In the genomic region with DNA sequence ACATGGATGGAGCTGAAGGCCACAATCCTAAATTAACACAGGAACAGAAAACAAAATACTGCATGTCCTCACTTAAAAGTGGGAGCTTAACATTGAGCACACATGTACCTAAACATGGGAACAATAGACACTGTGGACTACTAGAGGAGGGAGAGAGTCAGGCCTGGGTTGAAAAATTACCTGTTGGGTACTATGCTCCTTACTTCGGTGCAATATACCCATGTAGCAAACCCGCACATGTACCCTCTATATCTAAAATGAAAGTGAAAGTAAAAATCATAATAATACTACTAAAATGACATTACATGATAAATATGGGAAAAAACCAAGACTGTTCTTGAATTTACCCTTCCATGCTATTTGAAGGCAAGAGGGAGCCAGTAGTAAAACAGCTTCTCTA, we compare ENCODE assay signal across 24 cellular contexts.
DNase-seq lines count a peak whose midpoint lies in the region; ATAC-seq and TF ChIP-seq lines count a peak whose summit lies in the region.
"Had no signal": no experiment of that assay in that cellular context is flagged by ENCODE, and none has a peak within 500 bp of the region (broad histone marks: within the 10 kb centered on the region; RNA-seq: fewer than 3 reads in every experiment).

No MANE protein-coding gene starts in this region.

- H3K27me3 ChIP-seq in CD4-positive, alpha-beta memory T cell (ENCODE audit: insufficient read depth, low read length), result no peaks in the 10 kb centered on the region
- H3K27me3 ChIP-seq in Panc1 (ENCODE audit: control insufficient read depth, insufficient read depth, low read length), result no peaks in the 10 kb centered on the region
- no peaks in the 10 kb centered on the region for H3K27me3 ChIP-seq in fibroblast of lung (ENCODE audit: control insufficient read depth, insufficient read depth, low read length)
- H3K27me3 ChIP-seq in heart right ventricle, result no peaks in the 10 kb centered on the region
- H3K27me3 ChIP-seq: cardiac muscle cell, transverse colon had no signal

- H4K20me1 ChIP-seq in fibroblast of lung (ENCODE audit: control insufficient read depth, extremely low read depth, insufficient read depth, low read length), result no peaks in the 10 kb centered on the region

- TF ChIP-seq CTCF in Panc1 (IDR thresholded peaks at IDR 0.05) (no peak), fibroblast of lung (conservative IDR thresholded peaks at IDR 0.05 in 1 of 2, IDR thresholded peaks at IDR 0.05 in 1 of 2; ENCODE audit: low read depth in 1 of 2, low read length in 2 of 2) (no peak), heart right ventricle (IDR thresholded peaks at IDR 0.05) (no peak)

- H2AFZ ChIP-seq in fibroblast of lung (ENCODE audit: low read length), result peak overlapping the region; percentile 26

- POLR2A ChIA-PET in CD4-positive, alpha-beta memory T cell (lab: Charles Lee; ENCODE audit: partially characterized antibody), result no interaction called here
- POLR2A ChIA-PET in Panc1 (lab: Charles Lee), result no interaction called here
- POLR2A ChIA-PET in activated CD4-positive, alpha-beta T cell treated with anti-CD3 and anti-CD28 coated beads for 36 hours (lab: Charles Lee), result no interaction called here

- WGBS in heart right ventricle, 2 donors, result 96 to 97% methylated on average over 2 of the region's 2 CpGs

- H3K4me1 Mint-ChIP-seq in CD4-positive, alpha-beta memory T cell, result peaks cover 6 to 23% (median 11%) of the 10 kb centered on the region in 4 donors
- H3K4me1 Mint-ChIP-seq in activated CD4-positive, alpha-beta T cell treated with anti-CD3 and anti-CD28 coated beads for 36 hours, result peaks cover 3% of the 10 kb centered on the region
- H3K4me1 Mint-ChIP-seq: B cell; stimulated activated naive CD8-positive, alpha-beta T cell treated with anti-CD3 and anti-CD28 coated beads, Interleukin-15, amount 100 ng/mL, for 72 hours had no signal

- no peak for DNase-seq in CD4-positive, alpha-beta memory T cell
- DNase-seq in HT1080 (ENCODE audit: low read depth) (peak; percentile 5), Panc1 (ENCODE audit: low read depth, low spot score) (peak; percentile 17), fibroblast of lung (ENCODE audit: low read depth in 2 of 2) (peak in 1 of 2 donors; percentile 6), HT-29 (ENCODE audit: low spot score) (no peak), heart right ventricle (no peak)
- DNase-seq in activated CD4-positive, alpha-beta T cell treated with anti-CD3 and anti-CD28 coated beads for 36 hours, result no peak
- DNase-seq: activated CD4-positive, alpha-beta T cell treated with anti-CD3 and anti-CD28 coated beads, Interleukin-2, amount 50 U/mL, for 4 hours; activated naive CD4-positive, alpha-beta T cell treated with Interleukin-2 at 50 U/mL for 16 hours; amniotic stem cell; foreskin fibroblast; GOT3; hippocampal formation; lower lobe of right lung; NCI-H2107; NK-92 treated with Interleukin-12 subunit alpha and Interleukin-12 subunit beta, amount 100 ng/mL, for 24 hours; stimulated activated CD4-positive, alpha-beta T cell treated with anti-CD3 and anti-CD28 coated beads, Interleukin-4, amount 100 ng/mL, for 1 hour; stimulated activated naive CD8-positive, alpha-beta T cell treated with anti-CD3 and anti-CD28 coated beads, Interleukin-15, amount 100 ng/mL, for 72 hours; T-helper 1 cell; transverse colon had no signal

- peak overlapping the region; percentile 39 to 82 (median 70) for H3K4me3 Mint-ChIP-seq in CD4-positive, alpha-beta memory T cell
- H3K4me3 Mint-ChIP-seq in activated CD4-positive, alpha-beta T cell treated with anti-CD3 and anti-CD28 coated beads for 36 hours, result no peak overlapping the region
- H3K4me3 Mint-ChIP-seq: B cell; stimulated activated naive CD8-positive, alpha-beta T cell treated with anti-CD3 and anti-CD28 coated beads, Interleukin-15, amount 100 ng/mL, for 72 hours had no signal

- no peak overlapping the region for H3K9ac ChIP-seq in fibroblast of lung (ENCODE audit: insufficient read depth, low read length)

- no peaks in the 10 kb centered on the region for H3K79me2 ChIP-seq in fibroblast of lung (ENCODE audit: control insufficient read depth, insufficient read depth, low read length)

- no peak overlapping the region for H3K27ac ChIP-seq in CD4-positive, alpha-beta memory T cell (ENCODE audit: low read depth, low read length)
- H3K27ac ChIP-seq in Panc1 (ENCODE audit: low read length) (no peak overlapping the region), fibroblast of lung (ENCODE audit: insufficient read depth, low read length) (no peak overlapping the region), heart right ventricle (no peak overlapping the region)
- H3K27ac ChIP-seq: cardiac muscle cell, epithelial cell of prostate, lower lobe of right lung, transverse colon, VCaP had no signal

- ATAC-seq in Panc1, result peak; percentile 56; the same call in 1 of the 2 replicates
- no peak for ATAC-seq in activated CD4-positive, alpha-beta T cell treated with anti-CD3 and anti-CD28 coated beads for 36 hours
- ATAC-seq in heart right ventricle, result no peak
- ATAC-seq: lower lobe of right lung; stimulated activated naive CD8-positive, alpha-beta T cell treated with anti-CD3 and anti-CD28 coated beads, Interleukin-15, amount 100 ng/mL, for 72 hours had no signal

- in situ Hi-C loops in Panc1 (cut with HindIII; ENCODE audit: low pct_unique_long_range_greater_than_20kb, low sequenced_read_pairs), result no loop called here

- H3K9me3 Mint-ChIP-seq in CD4-positive, alpha-beta memory T cell, result no peaks in the 10 kb centered on the region
- H3K9me3 Mint-ChIP-seq in activated CD4-positive, alpha-beta T cell treated with anti-CD3 and anti-CD28 coated beads for 36 hours (ENCODE audit: low read depth), result peaks cover 2% of the 10 kb centered on the region

- H3K4me1 ChIP-seq in CD4-positive, alpha-beta memory T cell (ENCODE audit: insufficient read depth, low read length), result peaks cover 3% of the 10 kb centered on the region
- H3K4me1 ChIP-seq in Panc1 (ENCODE audit: control insufficient read depth, insufficient read depth, low read length) (no peaks in the 10 kb centered on the region), fibroblast of lung (ENCODE audit: control insufficient read depth, extremely low read depth, insufficient read depth, low read length) (no peaks in the 10 kb centered on the region), heart right ventricle (no peaks in the 10 kb centered on the region)
- H3K4me1 ChIP-seq: lower lobe of right lung, transverse colon had no signal

- H3K27me3 Mint-ChIP-seq in CD4-positive, alpha-beta memory T cell, result no peaks in the 10 kb centered on the region
- no peaks in the 10 kb centered on the region for H3K27me3 Mint-ChIP-seq in activated CD4-positive, alpha-beta T cell treated with anti-CD3 and anti-CD28 coated beads for 36 hours
- H3K27me3 Mint-ChIP-seq: B cell; stimulated activated naive CD8-positive, alpha-beta T cell treated with anti-CD3 and anti-CD28 coated beads, Interleukin-15, amount 100 ng/mL, for 72 hours had no signal

- H3K4me2 ChIP-seq in fibroblast of lung (ENCODE audit: extremely low read depth, insufficient read depth, low read length), result peak overlapping the region; percentile 35

- no peaks in the 10 kb centered on the region for H3K36me3 ChIP-seq in CD4-positive, alpha-beta memory T cell (ENCODE audit: insufficient read depth, low read length)
- H3K36me3 ChIP-seq in Panc1 (ENCODE audit: control insufficient read depth, insufficient read depth, low read length) (no peaks in the 10 kb centered on the region), fibroblast of lung (ENCODE audit: control insufficient read depth, insufficient read depth, low read length) (no peaks in the 10 kb centered on the region), heart right ventricle (no peaks in the 10 kb centered on the region)
- H3K36me3 ChIP-seq: cardiac muscle cell, lower lobe of right lung, transverse colon had no signal

- no peak overlapping the region for H3K4me3 ChIP-seq in CD4-positive, alpha-beta memory T cell (ENCODE audit: low read length in 2 of 2)
- peak overlapping the region; percentile 0 to 44; a peak in 2 of 4 replicates for H3K4me3 ChIP-seq in Panc1 (ENCODE audit: low read depth in 2 of 2, low read length in 2 of 2)
- H3K4me3 ChIP-seq in fibroblast of lung (replicated peaks in 1 of 4; ENCODE audit: control extremely low read depth in 1 of 4, insufficient read depth in 1 of 4, low read depth in 3 of 4, low read length in 4 of 4), result peak overlapping the region in 1 of 4 experiments; percentile 1
- no peak overlapping the region for H3K4me3 ChIP-seq in heart right ventricle
- H3K4me3 ChIP-seq: cardiac muscle cell, lower lobe of right lung, transverse colon had no signal

- no peaks in the 10 kb centered on the region for H3K36me3 Mint-ChIP-seq in CD4-positive, alpha-beta memory T cell
- no peaks in the 10 kb centered on the region for H3K36me3 Mint-ChIP-seq in activated CD4-positive, alpha-beta T cell treated with anti-CD3 and anti-CD28 coated beads for 36 hours (ENCODE audit: low read depth)

- BruUV-seq in Panc1 (replicated peaks; lab: Mats Ljungman, UMichigan), result no TSS peak

- no peaks in the 10 kb centered on the region for H3K9me3 ChIP-seq in CD4-positive, alpha-beta memory T cell (ENCODE audit: control insufficient read depth in 1 of 2, low read length in 2 of 2)
- H3K9me3 ChIP-seq in Panc1 (ENCODE audit: control insufficient read depth, insufficient read depth, low read depth, low read length) (no peaks in the 10 kb centered on the region), fibroblast of lung (ENCODE audit: control insufficient read depth, insufficient read depth, low read depth, low read length) (no peaks in the 10 kb centered on the region), heart right ventricle (no peaks in the 10 kb centered on the region)
- H3K9me3 ChIP-seq: lower lobe of right lung, transverse colon had no signal

- intact Hi-C loops in CD4-positive, alpha-beta memory T cell (cut with micrococcal nuclease), result no loop called here
- intact Hi-C loops in Panc1 (cut with micrococcal nuclease; ENCODE audit: unreplicated experiment), result no loop called here
- intact Hi-C loops in activated CD4-positive, alpha-beta T cell treated with anti-CD3 and anti-CD28 coated beads for 36 hours (cut with DNase I, micrococcal nuclease), result no loop called here
- intact Hi-C loops in heart right ventricle (cut with DNase I), result no loop called here

- peak overlapping the region in 5 of 7 donors; percentile 11 to 69 (median 39) for H3K27ac Mint-ChIP-seq in CD4-positive, alpha-beta memory T cell
- no peak overlapping the region for H3K27ac Mint-ChIP-seq in activated CD4-positive, alpha-beta T cell treated with anti-CD3 and anti-CD28 coated beads for 36 hours
- H3K27ac Mint-ChIP-seq: B cell; stimulated activated naive CD8-positive, alpha-beta T cell treated with anti-CD3 and anti-CD28 coated beads, Interleukin-15, amount 100 ng/mL, for 72 hours had no signal

- CTCF ChIA-PET in CD4-positive, alpha-beta memory T cell (lab: Charles Lee; ENCODE audit: partially characterized antibody), result no interaction called here
- CTCF ChIA-PET in Panc1 (lab: Charles Lee), result no interaction called here
- CTCF ChIA-PET in activated CD4-positive, alpha-beta T cell treated with anti-CD3 and anti-CD28 coated beads for 36 hours (lab: Charles Lee), result no interaction called here

Comparison
In these comparisons a context has a peak if more than half of its experiments do, and no peak if none do; other contexts are left out.
1. DNase-seq: peak in HT1080 (single experiment) and Panc1 (single experiment); none in CD4-positive, alpha-beta memory T cell (0 of 5), HT-29 (single experiment), activated CD4-positive, alpha-beta T cell treated with anti-CD3 and anti-CD28 coated beads for 36 hours (single experiment) and heart right ventricle (0 of 2).
2. H3K4me3 ChIP-seq: peak in Panc1 (2 of 2); none in CD4-positive, alpha-beta memory T cell (0 of 2) and heart right ventricle (0 of 10).